In genomic region chr5:77606279-77606678, GRCh38 we compare ENCODE assay signal across 10 cellular contexts. TPM values are rescaled to one million over a fixed set of nuclear protein-coding genes. Genes with fewer than 3 reads are reported as not detected.
"Had no signal": no experiment of that assay in that cellular context is flagged by ENCODE, and none has a peak within 500 bp of the region (broad histone marks: within the 10 kb centered on the region; RNA-seq: fewer than 3 reads in every experiment).

No MANE protein-coding gene starts in this region.

- H3K4me1 Mint-ChIP-seq: IgD-negative memory B cell had no signal

- H3K27ac Mint-ChIP-seq: IgD-negative memory B cell had no signal

- H3K27ac ChIP-seq: HL-60, KMS-11 had no signal

- ATAC-seq: HepG2 had no signal

- H3K4me2 ChIP-seq: KMS-11 had no signal

- H3K9ac ChIP-seq: KMS-11 had no signal

- DNase-seq: IMR-90, KBM-7, KG1 had no signal

- FAIRE-seq: HepG2, HTR-8/SVneo had no signal

- H3K4me3 Mint-ChIP-seq: IgD-negative memory B cell had no signal

- H3K36me3 Mint-ChIP-seq: IgD-negative memory B cell had no signal

RNA-seq across cellular contexts. Expression of gene OTP, which starts 32.2 kb away (rescaled TPM):
- total RNA-seq: HepG2, HT-29, HT1080, IMR-90 had no signal
- polyA plus RNA-seq: HepG2, IgD-negative memory B cell, IMR-90 had no signal
